ENCODE assay signal across 19 cellular contexts in the genomic region with DNA sequence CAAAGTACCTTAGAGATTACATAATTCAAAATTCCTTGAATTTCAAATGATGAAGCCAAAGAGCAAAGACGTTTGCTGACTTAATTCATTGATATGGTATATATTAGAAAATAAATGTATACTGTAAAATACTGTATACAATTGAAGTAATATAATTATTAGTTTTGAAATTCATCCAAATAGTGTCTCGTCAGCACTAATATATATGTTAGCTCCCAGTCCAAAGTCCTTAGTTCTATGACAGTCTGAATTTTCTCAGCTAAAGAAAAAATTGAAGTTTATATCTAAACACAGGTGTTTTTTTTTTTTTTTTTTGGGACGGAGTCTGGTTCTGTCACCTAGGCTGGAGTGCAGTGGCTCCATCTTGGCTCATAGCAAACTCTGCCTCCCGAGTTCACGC.
DNase-seq lines count a peak whose midpoint lies in the region; ATAC-seq, FAIRE-seq and TF ChIP-seq lines count a peak whose summit lies in the region.
"Had no signal": no experiment of that assay in that cellular context is flagged by ENCODE, and none has a peak within 500 bp of the region (broad histone marks: within the 10 kb centered on the region; RNA-seq: fewer than 3 reads in every experiment).

No MANE protein-coding gene starts in this region.

- H3K14ac ChIP-seq in IMR-90 (replicated peaks; ENCODE audit: low read depth, low read length) = no peak overlapping the region
- no peak overlapping the region for H3K14ac ChIP-seq in H1 (ENCODE audit: insufficient read length)

- in situ Hi-C loops in IMR-90 (cut with MboI; ENCODE audit: low sequenced_read_pairs) = no loop called here

- H3K23ac ChIP-seq in IMR-90 (ENCODE audit: low read depth, low read length) (no peak overlapping the region), H1 (ENCODE audit: insufficient read length) (no peak overlapping the region)

- POLR2A ChIA-PET in A549 (lab: Yijun Ruan, JAX) = no interaction called here
- POLR2A ChIA-PET in IMR-90 (lab: Charles Lee; ENCODE audit: unreplicated experiment) = interaction anchor here (0.6 kb wide), 1 partner anchor 11 kb away, joined by 5 read pairs; no protein-coding TSS in a partner anchor
- POLR2A ChIA-PET in H1 (lab: Charles Lee; ENCODE audit: partially characterized antibody) = no interaction called here

- H3K18ac ChIP-seq in IMR-90 (ENCODE audit: low read depth, low read length) (no peak overlapping the region), H1 (ENCODE audit: extremely low read depth, low read length) (no peak overlapping the region)

- no peak overlapping the region for H3K4ac ChIP-seq in IMR-90 (ENCODE audit: low read depth, low read length)
- H3K4ac ChIP-seq in H1 (replicated peaks; ENCODE audit: insufficient read length, low read depth, low read length) = no peak overlapping the region

- BruUV-seq in IMR-90 (replicated peaks; lab: Mats Ljungman, UMichigan) = no TSS peak

- TF ChIP-seq POLR2A in A549 (IDR thresholded peaks at IDR 0.05; ENCODE audit: low read length) (no peak), IMR-90 (IDR thresholded peaks at IDR 0.05; ENCODE audit: low read depth, low read length) (no peak), H1 (IDR thresholded peaks at IDR 0.05; ENCODE audit: control extremely low read depth in 1 of 2, low read depth in 2 of 2, low read length in 2 of 2) (no peak)

- dilution Hi-C loops in IMR-90 (cut with HindIII; ENCODE audit: low sequenced_read_pairs, unreplicated experiment) = no loop called here

- H3K9me1 ChIP-seq in IMR-90 (ENCODE audit: insufficient read depth, low read length) = no peaks in the 10 kb centered on the region

- H2AK5ac ChIP-seq in IMR-90 (ENCODE audit: low read depth, low read length) (no peak overlapping the region), H1 (ENCODE audit: low read depth, low read length) (no peak overlapping the region)

- H4K5ac ChIP-seq in IMR-90 (ENCODE audit: low read depth, low read length) (no peak overlapping the region), H1 (ENCODE audit: insufficient read length, low read depth, low read length) (no peak overlapping the region)

- H3K4me1 ChIP-seq in A549 = no peaks in the 10 kb centered on the region
- no peaks in the 10 kb centered on the region for H3K4me1 ChIP-seq in IMR-90 (ENCODE audit: control insufficient read depth, insufficient read depth, low read length)
- H3K4me1 ChIP-seq in H1 (replicated peaks in 1 of 4; ENCODE audit: control insufficient read depth in 3 of 4, insufficient read depth in 4 of 4, low read length in 3 of 4) = no peaks in the 10 kb centered on the region
- H3K4me1 ChIP-seq: BLaER1 treated with 17β-estradiol and CSF1 and Interleukin-3, amounts not matched to agents 10 nM and 100 nM; Caco-2 had no signal

- H3K79me1 ChIP-seq in IMR-90 (ENCODE audit: low read depth in 1 of 2, low read length in 2 of 2) = no peaks in the 10 kb centered on the region
- no peaks in the 10 kb centered on the region for H3K79me1 ChIP-seq in H1 (ENCODE audit: low read depth, low read length)

- no peak for TF ChIP-seq RAD21 in A549 (conservative IDR thresholded peaks at IDR 0.05 in 1 of 2, IDR thresholded peaks at IDR 0.05 in 1 of 2)
- no peak for TF ChIP-seq RAD21 in IMR-90 (IDR thresholded peaks at IDR 0.05; ENCODE audit: low read length)
- no peak for TF ChIP-seq RAD21 in H1 (IDR thresholded peaks at IDR 0.05 in 1 of 2, conservative IDR thresholded peaks at IDR 0.05 in 1 of 2; ENCODE audit: low read depth in 2 of 2, low read length in 2 of 2)

- H3K4me3 ChIP-seq in A549 = no peak overlapping the region
- H3K4me3 ChIP-seq in IMR-90 (ENCODE audit: insufficient read depth, low read depth, low read length) = no peak overlapping the region
- H3K4me3 ChIP-seq in H1 (ENCODE audit: extremely low read depth in 1 of 4, insufficient read depth in 2 of 4, low read depth in 3 of 4, low read length in 4 of 4) = no peak overlapping the region
- H3K4me3 ChIP-seq: BLaER1 treated with 17β-estradiol and CSF1 and Interleukin-3, amounts not matched to agents 10 nM and 100 nM had no signal

- ATAC-seq in A549 (no peak), IMR-90 (ENCODE audit: low read depth) (no peak)
- ATAC-seq: CD8-positive, alpha-beta T cell had no signal

- no peaks in the 10 kb centered on the region for H3K27me3 ChIP-seq in IMR-90 (ENCODE audit: control insufficient read depth, insufficient read depth, low read length)
- no peaks in the 10 kb centered on the region for H3K27me3 ChIP-seq in H1 (replicated peaks in 1 of 4; ENCODE audit: control insufficient read depth in 3 of 4, extremely low read depth in 1 of 4, insufficient read depth in 3 of 4, low read length in 3 of 4)
- H3K27me3 ChIP-seq: BLaER1 treated with 17β-estradiol and CSF1 and Interleukin-3, amounts not matched to agents 10 nM and 100 nM had no signal

- H2BK120ac ChIP-seq in IMR-90 (ENCODE audit: low read depth, low read length) (no peak overlapping the region), H1 (replicated peaks; ENCODE audit: low read depth, low read length) (no peak overlapping the region)

- CTCF ChIA-PET in A549 (lab: Yijun Ruan, JAX) = interaction anchor here (0.6 kb wide), 1 partner anchor 1417 kb away, joined by 3 read pairs; no protein-coding TSS in a partner anchor
- CTCF ChIA-PET in IMR-90 (lab: Yijun Ruan, JAX) = interaction anchor here (0.6 kb wide), 1 partner anchor 1855 kb away, joined by 3 read pairs; no protein-coding TSS in a partner anchor
- CTCF ChIA-PET in H1 (lab: Charles Lee; ENCODE audit: partially characterized antibody) = no interaction called here

- no peaks in the 10 kb centered on the region for H3K79me2 ChIP-seq in H1 (ENCODE audit: control insufficient read depth in 1 of 2, insufficient read depth in 2 of 2, low read length in 2 of 2)

- H4K8ac ChIP-seq in IMR-90 (ENCODE audit: low read depth in 2 of 2, low read length in 2 of 2) (no peak overlapping the region), H1 (ENCODE audit: extremely low read depth, insufficient read depth, low read length) (no peak overlapping the region)

- no peak for TF ChIP-seq CTCF in A549 (IDR thresholded peaks at IDR 0.05)
- no peak for TF ChIP-seq CTCF in IMR-90 (conservative IDR thresholded peaks at IDR 0.05; ENCODE audit: low read depth, low read length)
- TF ChIP-seq CTCF in H1 (IDR thresholded peaks at IDR 0.05; ENCODE audit: control extremely low read depth in 1 of 3, insufficient read depth in 1 of 3, low read depth in 1 of 3, low read length in 3 of 3) = no peak

- no peak overlapping the region for H4K91ac ChIP-seq in IMR-90 (ENCODE audit: insufficient read depth, low read depth, low read length)
- H4K91ac ChIP-seq in H1 (replicated peaks; ENCODE audit: insufficient read length, low read length) = no peak overlapping the region

- no peak overlapping the region for H3K27ac ChIP-seq in A549
- no peak overlapping the region for H3K27ac ChIP-seq in IMR-90 (ENCODE audit: insufficient read depth, low read length)
- no peak overlapping the region for H3K27ac ChIP-seq in H1 (ENCODE audit: low read depth, low read length)
- H3K27ac ChIP-seq: BLaER1 treated with 17β-estradiol and CSF1 and Interleukin-3, amounts not matched to agents 10 nM and 100 nM; C4-2B had no signal

- no peak overlapping the region for H2AK9ac ChIP-seq in IMR-90 (replicated peaks; ENCODE audit: low read depth, low read length, poor library complexity)

- H3K56ac ChIP-seq in IMR-90 (ENCODE audit: extremely low read depth, insufficient read depth, low read length) = no peak overlapping the region
- H3K56ac ChIP-seq in H1 (replicated peaks; ENCODE audit: insufficient read length, low read depth, low read length) = no peak overlapping the region

- H3K4me2 ChIP-seq in A549 (no peak overlapping the region), IMR-90 (ENCODE audit: low read depth, low read length) (no peak overlapping the region), H1 (ENCODE audit: insufficient read depth in 1 of 2, low read depth in 2 of 2, low read length in 2 of 2) (no peak overlapping the region)
- H3K4me2 ChIP-seq: BLaER1 treated with 17β-estradiol and CSF1 and Interleukin-3, amounts not matched to agents 10 nM and 100 nM had no signal

- intact Hi-C loops in IMR-90 (cut with micrococcal nuclease) = no loop called here

- 51% methylated on average over 4 of the region's 5 CpGs for WGBS in A549 (ENCODE audit: missing lambda C conversion rate)
- WGBS in IMR-90 (ENCODE audit: extremely low coverage in 2 of 2, insufficient read length in 1 of 2), 2 experiments = no CpG with 5 or more reads among the region's 5 CpGs
- WGBS in H1 (ENCODE audit: extremely low coverage in 1 of 2, insufficient coverage in 1 of 2, insufficient read length in 1 of 2, insufficient replicate concordance in 2 of 2, low coverage in 1 of 2, low lambda C conversion rate in 2 of 2, missing lambda C conversion rate in 1 of 2), 2 experiments = 89% methylated on average over 3 of the region's 5 CpGs; no CpG with 5 or more reads in 1 of the 2 experiments

- no peaks in the 10 kb centered on the region for H4K20me1 ChIP-seq in IMR-90 (ENCODE audit: insufficient read depth, low read length)
- H4K20me1 ChIP-seq in H1 (replicated peaks in 1 of 2; ENCODE audit: control insufficient read depth in 1 of 2, insufficient read depth in 2 of 2, low read length in 2 of 2) = no peaks in the 10 kb centered on the region
- H4K20me1 ChIP-seq: BLaER1 treated with 17β-estradiol and CSF1 and Interleukin-3, amounts not matched to agents 10 nM and 100 nM had no signal

- DNase-seq in A549 (ENCODE audit: low read depth in 1 of 2, low spot score in 1 of 2) (no peak), IMR-90 (no peak), H1 (ENCODE audit: low read depth in 1 of 2, low spot score in 2 of 2) (no peak), NCI-H748 (lab: John Stamatoyannopoulos, UW; ENCODE audit: unreplicated experiment) (no peak), hippocampal formation (lab: John Stamatoyannopoulos, UW) (no peak)
- DNase-seq: 8988T; AML-193; Caco-2; Calu3; CD4-positive, alpha-beta T cell; CD8-positive, alpha-beta T cell; DMS79 treated with DMSO at 0.1 percent for 48 hours; GF-D8 had no signal

- H2BK12ac ChIP-seq in H1 (ENCODE audit: low read depth, low read length) = no peak overlapping the region

- H3K36me3 ChIP-seq in IMR-90 (ENCODE audit: control insufficient read depth, insufficient read depth, low read length) = no peaks in the 10 kb centered on the region
- H3K36me3 ChIP-seq in H1 (ENCODE audit: control insufficient read depth in 2 of 4, insufficient read depth in 4 of 4, low read length in 3 of 4) = no peaks in the 10 kb centered on the region
- H3K36me3 ChIP-seq: BLaER1 treated with 17β-estradiol and CSF1 and Interleukin-3, amounts not matched to agents 10 nM and 100 nM had no signal

- no peak for TF ChIP-seq EP300 in A549 (IDR thresholded peaks at IDR 0.05)
- TF ChIP-seq EP300 in H1 (IDR thresholded peaks at IDR 0.05; ENCODE audit: borderline replicate concordance in 1 of 2, low read depth in 2 of 2, low read length in 2 of 2) = no peak

- no peak for FAIRE-seq in A549 (lab: Jason Lieb, UNC)
- no peak for FAIRE-seq in H1 (lab: Jason Lieb, UNC)
- FAIRE-seq: D721Med, G401.6, GM12891, GM19239 had no signal

- H2BK5ac ChIP-seq in IMR-90 (ENCODE audit: low read depth, low read length, poor library complexity, severe bottlenecking) (no peak overlapping the region), H1 (ENCODE audit: low read depth, low read length) (no peak overlapping the region)

- no peaks in the 10 kb centered on the region for H3K9me3 ChIP-seq in A549
- H3K9me3 ChIP-seq in IMR-90 (ENCODE audit: control insufficient read depth, insufficient read depth, low read length) = no peaks in the 10 kb centered on the region
- H3K9me3 ChIP-seq in H1 (ENCODE audit: insufficient read depth in 2 of 2, low read depth in 1 of 2, low read length in 1 of 2) = no peaks in the 10 kb centered on the region
- H3K9me3 ChIP-seq: BLaER1 treated with 17β-estradiol and CSF1 and Interleukin-3, amounts not matched to agents 10 nM and 100 nM; Caco-2 had no signal

- H2BK20ac ChIP-seq in IMR-90 (ENCODE audit: low read depth, low read length) = no peak overlapping the region
- H2BK20ac ChIP-seq in H1 (ENCODE audit: low read length) = no peak overlapping the region

- no peak overlapping the region for H3K9ac ChIP-seq in IMR-90 (ENCODE audit: low read depth, low read length)
- H3K9ac ChIP-seq in H1 (replicated peaks in 1 of 4; ENCODE audit: extremely low read depth in 1 of 4, low read depth in 3 of 4, low read length in 3 of 4) = no peak overlapping the region
- H3K9ac ChIP-seq: BLaER1 treated with 17β-estradiol and CSF1 and Interleukin-3, amounts not matched to agents 10 nM and 100 nM had no signal

- H3K23me2 ChIP-seq in H1 (ENCODE audit: low read depth, low read length) = no peaks in the 10 kb centered on the region

- no peak overlapping the region for H2BK15ac ChIP-seq in IMR-90 (ENCODE audit: low read depth, low read length)
- no peak overlapping the region for H2BK15ac ChIP-seq in H1 (ENCODE audit: low read length)

- no peak overlapping the region for H2AFZ ChIP-seq in IMR-90 (replicated peaks; ENCODE audit: low read length, poor library complexity)
- H2AFZ ChIP-seq in H1 (ENCODE audit: low read length) = no peak overlapping the region

Comparison
In these comparisons a context has a peak if more than half of its experiments do, and no peak if none do; other contexts are left out.
1. Of the 18 proteins assayed by ChIP-seq in both H1 and A549: peak only in H1: none; only in A549: none; in both: MAFK; in neither: 17.